22 cellular contexts compared by ENCODE assay signal in the genomic region with DNA sequence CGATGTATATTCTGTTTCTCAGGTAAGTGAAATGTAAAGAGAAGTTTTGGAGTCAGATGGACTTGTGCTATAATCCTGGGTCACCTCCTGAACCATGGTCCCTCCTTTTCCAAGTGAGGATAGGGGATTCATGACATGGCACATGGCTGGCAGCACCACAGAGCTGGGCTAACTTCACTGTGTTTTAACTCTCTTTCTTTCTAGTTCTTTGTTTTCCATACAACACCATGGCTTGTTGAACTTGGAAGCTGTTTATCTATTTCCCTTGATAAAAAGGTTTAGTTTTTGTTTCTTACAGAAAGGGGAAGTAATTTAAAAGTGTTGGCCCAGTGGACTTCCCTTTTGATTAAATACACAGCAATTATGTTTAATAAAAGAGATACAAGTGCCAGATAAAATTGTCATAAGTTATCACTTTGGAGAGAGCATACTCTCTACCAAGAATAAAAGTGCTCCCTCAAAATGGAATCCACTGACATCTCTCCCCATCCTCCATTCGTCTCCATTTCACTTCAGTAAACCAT.
"Had no signal": no experiment of that assay in that cellular context is flagged by ENCODE, and none has a peak within 500 bp of the region (broad histone marks: within the 10 kb centered on the region; RNA-seq: fewer than 3 reads in every experiment).

No MANE protein-coding gene starts in this region.

- H3K4me3 ChIP-seq: body of pancreas, colonic mucosa, uterus had no signal

- H3K4me1 ChIP-seq: colonic mucosa, foreskin keratinocyte had no signal

- H3K4me3 Mint-ChIP-seq: activated naive CD8-positive, alpha-beta T cell treated with anti-CD3 and anti-CD28 coated beads for 36 hours; natural killer cell treated with Interleukin-12 subunit alpha and Interleukin-12 subunit beta and Interleukin-15 and Interleukin-18, amount 100 ng/mL, for 72 hours; stimulated activated naive B cell treated with anti-CD40 and anti-IgM and Interleukin-4, amounts not matched to agents 10 μg/mL and 1 μg/mL and 100 μg/mL, for 72 hours; T-helper 1 cell treated with Interleukin-12 subunit alpha and Interleukin-12 subunit beta and Interleukin-4 antibody, amounts not matched to agents 30 μg/mL and 1 μg/mL, for 36 hours had no signal

- H3K9me3 Mint-ChIP-seq: stimulated activated naive B cell treated with anti-CD40 and anti-IgM and Interleukin-4, amounts not matched to agents 10 μg/mL and 1 μg/mL and 100 μg/mL, for 72 hours had no signal

- ATAC-seq: foreskin keratinocyte; natural killer cell treated with Interleukin-12 subunit alpha and Interleukin-12 subunit beta and Interleukin-15 and Interleukin-18, amount 100 ng/mL, for 72 hours; stimulated activated naive B cell treated with anti-CD40 and anti-IgM and Interleukin-4, amounts not matched to agents 10 μg/mL and 1 μg/mL and 100 μg/mL, for 72 hours had no signal

- H3K9me3 ChIP-seq: body of pancreas, colonic mucosa, tibial artery, uterus had no signal

- H3K36me3 ChIP-seq: colonic mucosa, tibial artery had no signal

- H3K27me3 Mint-ChIP-seq: activated naive CD8-positive, alpha-beta T cell treated with anti-CD3 and anti-CD28 coated beads for 36 hours had no signal

- H3K27me3 ChIP-seq: body of pancreas, colonic mucosa, tibial artery, uterus had no signal

- H3K27ac ChIP-seq: body of pancreas, colonic mucosa, foreskin keratinocyte, uterus had no signal

- H3K27ac Mint-ChIP-seq: activated naive CD8-positive, alpha-beta T cell treated with anti-CD3 and anti-CD28 coated beads for 36 hours; natural killer cell treated with Interleukin-12 subunit alpha and Interleukin-12 subunit beta and Interleukin-15 and Interleukin-18, amount 100 ng/mL, for 72 hours; stimulated activated naive B cell treated with anti-CD40 and anti-IgM and Interleukin-4, amounts not matched to agents 10 μg/mL and 1 μg/mL and 100 μg/mL, for 72 hours; T-helper 1 cell treated with Interleukin-12 subunit alpha and Interleukin-12 subunit beta and Interleukin-4 antibody, amounts not matched to agents 30 μg/mL and 1 μg/mL, for 36 hours had no signal

- H3K36me3 Mint-ChIP-seq: natural killer cell treated with Interleukin-12 subunit alpha and Interleukin-12 subunit beta and Interleukin-15 and Interleukin-18, amount 100 ng/mL, for 72 hours; stimulated activated naive B cell treated with anti-CD40 and anti-IgM and Interleukin-4, amounts not matched to agents 10 μg/mL and 1 μg/mL and 100 μg/mL, for 72 hours had no signal

- DNase-seq: activated CD4-positive, CD25-positive, alpha-beta regulatory T cell treated with anti-CD3 and anti-CD28 coated beads, Interleukin-2, amount 50 U/mL, for 72 hours; activated effector memory CD4-positive, alpha-beta T cell treated with Interleukin-2 at 50 U/mL for 16 hours; activated naive CD8-positive, alpha-beta T cell treated with anti-CD3 and anti-CD28 coated beads for 36 hours; activated T-cell treated with anti-CD3 and anti-CD28 coated beads for 4 hours; amygdala; body of pancreas; central memory CD4-positive, alpha-beta T cell; colonic mucosa; effector CD4-positive, alpha-beta T cell; foreskin keratinocyte; glutamatergic neuron; kidney glomerular epithelial cell; mesendoderm; nucleus accumbens; posterior cingulate gyrus; retina; stimulated activated CD4-positive, alpha-beta T cell treated with anti-CD3 and anti-CD28 coated beads, Interleukin-2, amount 100 ng/mL, for 48 hours; stimulated activated naive B cell treated with anti-CD40 and anti-IgM and Interleukin-4, amounts not matched to agents 10 μg/mL and 1 μg/mL and 100 μg/mL, for 72 hours; tibial artery; uterus had no signal
